In the genomic region with DNA sequence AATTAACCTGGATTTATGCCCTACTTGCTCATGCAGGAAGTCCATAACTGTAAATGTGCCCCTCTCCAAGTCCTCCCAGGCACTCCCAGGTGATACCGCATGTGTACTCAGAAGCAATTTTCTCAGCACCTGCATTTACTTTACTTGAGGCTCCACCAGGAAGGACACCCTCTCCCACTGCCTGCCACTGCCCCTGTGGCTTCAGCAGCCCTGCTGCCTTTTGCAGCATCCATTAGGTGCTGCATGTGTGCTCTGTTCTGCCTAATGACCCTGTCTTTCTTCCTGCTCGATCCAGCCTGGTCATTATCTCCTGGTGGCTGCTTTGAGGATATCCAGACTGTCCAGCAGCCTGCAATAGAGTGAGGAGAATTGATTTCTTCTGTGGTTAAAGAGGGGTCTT, we compare ENCODE assay signal across 28 cellular contexts.
DNase-seq lines count a peak whose midpoint lies in the region; ATAC-seq and TF ChIP-seq lines count a peak whose summit lies in the region.
"Had no signal": no experiment of that assay in that cellular context is flagged by ENCODE, and none has a peak within 500 bp of the region (broad histone marks: within the 10 kb centered on the region; RNA-seq: fewer than 3 reads in every experiment).

No MANE protein-coding gene starts in this region.

- H3K4me3 Mint-ChIP-seq in WTC11, result no peak overlapping the region
- no peak overlapping the region for H3K4me3 Mint-ChIP-seq in neural progenitor cell
- H3K4me3 Mint-ChIP-seq: CD4-positive, alpha-beta T cell; dendritic cell treated with granulocyte-macrophage colony-stimulating factor and Interleukin-4, amounts not matched to agents 40 ng/mL and 50 ng/mL, for 4 days; HFFc6; IgD-negative memory B cell had no signal

- TF ChIP-seq CTCF in WTC11 (IDR thresholded peaks at IDR 0.05) (no peak), neural progenitor cell (IDR thresholded peaks at IDR 0.05) (no peak)

- no peak overlapping the region for H3K4me3 ChIP-seq in neural progenitor cell
- H3K4me3 ChIP-seq: cardiac muscle cell, gastroesophageal sphincter, lower lobe of right lung, stomach, tibial artery had no signal

- H3K27me3 Mint-ChIP-seq in WTC11 (ENCODE audit: low read depth) (no peaks in the 10 kb centered on the region), neural progenitor cell (ENCODE audit: insufficient read depth, low read depth) (no peaks in the 10 kb centered on the region)
- H3K27me3 Mint-ChIP-seq: CD4-positive, alpha-beta T cell; IgD-negative memory B cell had no signal

- POLR2A ChIA-PET in WTC11 (lab: Charles Lee), result no interaction called here

- intact Hi-C loops in posterior vena cava (cut with DNase I), result loop anchor here in 1 of 2 donors (10.0 kb wide), 1 partner anchor 65 kb away; no protein-coding TSS in a partner anchor

- H3K9me3 ChIP-seq in neural progenitor cell (ENCODE audit: low read depth), result no peaks in the 10 kb centered on the region
- H3K9me3 ChIP-seq: lower lobe of right lung, tibial artery had no signal

- CTCF ChIA-PET in WTC11 (lab: Charles Lee), result no interaction called here

- peak overlapping the region; percentile 43 for H2AFZ ChIP-seq in neural progenitor cell (replicated peaks)

- H3K27me3 ChIP-seq in neural progenitor cell, result no peaks in the 10 kb centered on the region
- H3K27me3 ChIP-seq: cardiac muscle cell, gastroesophageal sphincter, stomach, tibial artery had no signal

- peaks cover 15% of the 10 kb centered on the region for H3K4me1 ChIP-seq in neural progenitor cell
- H3K4me1 ChIP-seq: lower lobe of right lung had no signal

- H3K4me1 Mint-ChIP-seq in WTC11 (peaks cover 8% of the 10 kb centered on the region), neural progenitor cell (peaks cover 11% of the 10 kb centered on the region)
- H3K4me1 Mint-ChIP-seq: IgD-negative memory B cell had no signal

- no peaks in the 10 kb centered on the region for H4K20me1 ChIP-seq in neural progenitor cell (ENCODE audit: low read depth)

- ATAC-seq in WTC11 (peak; percentile 65), HG03095 (IDR thresholded peaks at IDR 0.05; ENCODE audit: unreplicated experiment) (no peak)
- ATAC-seq: activated naive CD4-positive, alpha-beta T cell treated with anti-CD3 and anti-CD28 coated beads, Interleukin-2, amount 50 U/mL, for 72 hours; gastroesophageal sphincter; lower lobe of right lung; PC-3 had no signal

- H3K27ac ChIP-seq in neural progenitor cell, result no peak overlapping the region
- H3K27ac ChIP-seq: cardiac muscle cell, gastroesophageal sphincter, lower lobe of right lung, stomach, tibial artery had no signal

- H3K79me2 ChIP-seq in neural progenitor cell (ENCODE audit: low read depth), result no peaks in the 10 kb centered on the region

- H3K9me3 Mint-ChIP-seq in WTC11 (peaks cover 7% of the 10 kb centered on the region), neural progenitor cell (peaks cover 3% of the 10 kb centered on the region)
- H3K9me3 Mint-ChIP-seq: activated naive CD4-positive, alpha-beta T cell treated with anti-CD3 and anti-CD28 coated beads, Interleukin-2, amount 50 U/mL, for 72 hours; dendritic cell treated with granulocyte-macrophage colony-stimulating factor and Interleukin-4, amounts not matched to agents 40 ng/mL and 50 ng/mL, for 4 days; HFFc6; IgD-negative memory B cell had no signal

- no peak overlapping the region for H3K27ac Mint-ChIP-seq in WTC11
- H3K27ac Mint-ChIP-seq in neural progenitor cell, result no peak overlapping the region
- H3K27ac Mint-ChIP-seq: activated naive CD4-positive, alpha-beta T cell treated with anti-CD3 and anti-CD28 coated beads, Interleukin-2, amount 50 U/mL, for 72 hours; CD4-positive, alpha-beta T cell; dendritic cell treated with granulocyte-macrophage colony-stimulating factor and Interleukin-4, amounts not matched to agents 40 ng/mL and 50 ng/mL, for 4 days; HFFc6; IgD-negative memory B cell had no signal

- DNase-seq in NCI-H1092 treated with DMSO at 0.1 percent for 48 hours (lab: John Stamatoyannopoulos, UW) (peak; percentile 25), NCI-H1092 (lab: John Stamatoyannopoulos, UW) (no peak), NCI-H2081 (lab: John Stamatoyannopoulos, UW) (peak; percentile 66 to 93), WTC11 (ENCODE audit: low spot score) (no peak), neural progenitor cell (ENCODE audit: low spot score) (no peak), posterior vena cava (ENCODE audit: low spot score) (no peak)
- no peak for DNase-seq in stimulated activated CD4-positive, alpha-beta T cell treated with anti-CD3 and anti-CD28 coated beads, Interleukin-1b, Interleukin-23, amount 100 ng/mL, for 48 hours
- DNase-seq: 8988T; aorta; CD4-positive, alpha-beta T cell; DMS 273 treated with DMSO at 0.1 percent for 48 hours; HFFc6; lower lobe of right lung; NCI-H2107; NCI-H526; PC-3; Right ventricle myocardium superior; stimulated activated CD8-positive, alpha-beta memory T cell treated with anti-CD3 and anti-CD28 coated beads, Interleukin-4, amount 100 ng/mL, for 48 hours; stomach; SW 1271; T1000; tibial artery had no signal

- no peak overlapping the region for H3K9ac ChIP-seq in neural progenitor cell

- H3K36me3 Mint-ChIP-seq in WTC11 (no peaks in the 10 kb centered on the region), neural progenitor cell (no peaks in the 10 kb centered on the region)
- H3K36me3 Mint-ChIP-seq: activated naive CD4-positive, alpha-beta T cell treated with anti-CD3 and anti-CD28 coated beads, Interleukin-2, amount 50 U/mL, for 72 hours had no signal

- H3K4me2 ChIP-seq in neural progenitor cell, result no peak overlapping the region

- peaks cover 10% of the 10 kb centered on the region for H3F3A ChIP-seq in neural progenitor cell (ENCODE audit: low read depth)

- H3K36me3 ChIP-seq in neural progenitor cell, result no peaks in the 10 kb centered on the region
- H3K36me3 ChIP-seq: cardiac muscle cell, gastroesophageal sphincter, lower lobe of right lung, stomach, tibial artery had no signal

TF ChIP-seq in WTC11, 78 proteins besides CTCF, POLR2A, EP300 and RAD21:
- TF ChIP-seq, protein P1, sequence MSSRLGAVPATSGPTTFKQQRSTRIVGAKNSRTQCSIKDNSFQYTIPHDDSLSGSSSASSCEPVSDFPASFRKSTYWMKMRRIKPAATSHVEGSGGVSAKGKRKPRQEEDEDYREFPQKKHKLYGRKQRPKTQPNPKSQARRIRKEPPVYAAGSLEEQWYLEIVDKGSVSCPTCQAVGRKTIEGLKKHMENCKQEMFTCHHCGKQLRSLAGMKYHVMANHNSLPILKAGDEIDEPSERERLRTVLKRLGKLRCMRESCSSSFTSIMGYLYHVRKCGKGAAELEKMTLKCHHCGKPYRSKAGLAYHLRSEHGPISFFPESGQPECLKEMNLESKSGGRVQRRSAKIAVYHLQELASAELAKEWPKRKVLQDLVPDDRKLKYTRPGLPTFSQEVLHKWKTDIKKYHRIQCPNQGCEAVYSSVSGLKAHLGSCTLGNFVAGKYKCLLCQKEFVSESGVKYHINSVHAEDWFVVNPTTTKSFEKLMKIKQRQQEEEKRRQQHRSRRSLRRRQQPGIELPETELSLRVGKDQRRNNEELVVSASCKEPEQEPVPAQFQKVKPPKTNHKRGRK (CRISPR knock-in tag; IDR thresholded peaks at IDR 0.05; ENCODE audit: borderline replicate concordance), result no peak
- no peak for TF ChIP-seq ZNF232 (CRISPR knock-in tag; IDR thresholded peaks at IDR 0.05)
- no peak for TF ChIP-seq ZNF121 (CRISPR knock-in tag; IDR thresholded peaks at IDR 0.05)
- TF ChIP-seq ZNF263 (CRISPR knock-in tag; IDR thresholded peaks at IDR 0.05; ENCODE audit: low read depth), result no peak
- no peak for TF ChIP-seq TEAD4 (CRISPR knock-in tag; IDR thresholded peaks at IDR 0.05)
- no peak for TF ChIP-seq ATF3 (CRISPR knock-in tag; conservative IDR thresholded peaks at IDR 0.05)
- TF ChIP-seq E2F1 (CRISPR knock-in tag; IDR thresholded peaks at IDR 0.05), result no peak
- TF ChIP-seq NR2C2 (CRISPR knock-in tag; IDR thresholded peaks at IDR 0.05), result no peak
- TF ChIP-seq, protein P2, sequence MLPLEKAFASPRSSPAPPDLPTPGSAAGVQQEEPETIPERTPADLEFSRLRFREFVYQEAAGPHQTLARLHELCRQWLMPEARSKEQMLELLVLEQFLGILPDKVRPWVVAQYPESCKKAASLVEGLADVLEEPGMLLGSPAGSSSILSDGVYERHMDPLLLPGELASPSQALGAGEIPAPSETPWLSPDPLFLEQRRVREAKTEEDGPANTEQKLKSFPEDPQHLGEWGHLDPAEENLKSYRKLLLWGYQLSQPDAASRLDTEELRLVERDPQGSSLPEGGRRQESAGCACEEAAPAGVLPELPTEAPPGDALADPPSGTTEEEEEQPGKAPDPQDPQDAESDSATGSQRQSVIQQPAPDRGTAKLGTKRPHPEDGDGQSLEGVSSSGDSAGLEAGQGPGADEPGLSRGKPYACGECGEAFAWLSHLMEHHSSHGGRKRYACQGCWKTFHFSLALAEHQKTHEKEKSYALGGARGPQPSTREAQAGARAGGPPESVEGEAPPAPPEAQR (CRISPR knock-in tag; IDR thresholded peaks at IDR 0.05), result no peak
- no peak for TF ChIP-seq ATF1 (CRISPR knock-in tag; IDR thresholded peaks at IDR 0.05)
- TF ChIP-seq ELF4 (CRISPR knock-in tag; IDR thresholded peaks at IDR 0.05; ENCODE audit: low read depth), result no peak
- no peak for TF ChIP-seq TP53 (CRISPR knock-in tag; IDR thresholded peaks at IDR 0.05)
- TF ChIP-seq, protein P3, sequence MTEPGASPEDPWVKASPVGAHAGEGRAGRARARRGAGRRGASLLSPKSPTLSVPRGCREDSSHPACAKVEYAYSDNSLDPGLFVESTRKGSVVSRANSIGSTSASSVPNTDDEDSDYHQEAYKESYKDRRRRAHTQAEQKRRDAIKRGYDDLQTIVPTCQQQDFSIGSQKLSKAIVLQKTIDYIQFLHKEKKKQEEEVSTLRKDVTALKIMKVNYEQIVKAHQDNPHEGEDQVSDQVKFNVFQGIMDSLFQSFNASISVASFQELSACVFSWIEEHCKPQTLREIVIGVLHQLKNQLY (CRISPR knock-in tag; IDR thresholded peaks at IDR 0.05), result no peak
- TF ChIP-seq ZBTB21 (CRISPR knock-in tag; IDR thresholded peaks at IDR 0.05; ENCODE audit: borderline replicate concordance), result no peak
- TF ChIP-seq MXD4 (CRISPR knock-in tag; IDR thresholded peaks at IDR 0.05; ENCODE audit: borderline replicate concordance), result no peak

Comparison
In these comparisons a context has a peak if more than half of its experiments do, and no peak if none do; other contexts are left out.
1. DNase-seq: peak in NCI-H1092 treated with DMSO at 0.1 percent for 48 hours (single experiment) and NCI-H2081 (2 of 2); none in NCI-H1092 (single experiment), WTC11 (single experiment), neural progenitor cell (single experiment), stimulated activated CD4-positive, alpha-beta T cell treated with anti-CD3 and anti-CD28 coated beads, Interleukin-1b, Interleukin-23, amount 100 ng/mL, for 48 hours (single experiment) and posterior vena cava (single experiment).